Comparison of ENCODE assay signal across 9 cellular contexts in genomic region chr9:76634356-76635054, GRCh38.
DNase-seq lines count a peak whose midpoint lies in the region; ATAC-seq and FAIRE-seq lines count a peak whose summit lies in the region.
"Had no signal": no experiment of that assay in that cellular context is flagged by ENCODE, and none has a peak within 500 bp of the region (broad histone marks: within the 10 kb centered on the region; RNA-seq: fewer than 3 reads in every experiment).

No MANE protein-coding gene starts in this region.

- peak; percentile 31 for DNase-seq in Jurkat, Clone E6-1 (ENCODE audit: low read depth, low spot score)
- peak; percentile 75 for DNase-seq in astrocyte of the hippocampus (ENCODE audit: low read depth, low spot score)
- DNase-seq in mucosa of gallbladder (ENCODE audit: low spot score) = peak; percentile 48
- DNase-seq in substantia nigra (lab: John Stamatoyannopoulos, UW) = no peak
- no peak for DNase-seq in NCI-H1048 (lab: John Stamatoyannopoulos, UW)
- DNase-seq in frontal cortex (ENCODE audit: low spot score in 2 of 2) = no peak
- DNase-seq: T-helper 1 cell had no signal

- no peak overlapping the region for H3K4me3 ChIP-seq in Jurkat, Clone E6-1 (ENCODE audit: low read length)

- H3K27ac ChIP-seq in substantia nigra (ENCODE audit: low read depth, low read length, poor library complexity, severe bottlenecking) = no peak overlapping the region

- no peak for FAIRE-seq in frontal cortex (lab: Jason Lieb, UNC)

- ATAC-seq in GM19351 (IDR thresholded peaks at IDR 0.05; ENCODE audit: unreplicated experiment) = peak; percentile 80
- no peak for ATAC-seq in HG03045 (IDR thresholded peaks at IDR 0.05; ENCODE audit: unreplicated experiment)

Comparison
In these comparisons a context has a peak if more than half of its experiments do, and no peak if none do; other contexts are left out.
1. DNase-seq: peak in Jurkat, Clone E6-1 (single experiment), astrocyte of the hippocampus (single experiment) and mucosa of gallbladder (single experiment); none in substantia nigra (0 of 49), NCI-H1048 (single experiment) and frontal cortex (0 of 2).